36 cellular contexts compared by ENCODE assay signal in genomic region chr14:97513891-97514290, GRCh38.
"Had no signal": no experiment of that assay in that cellular context is flagged by ENCODE, and none has a peak within 500 bp of the region (broad histone marks: within the 10 kb centered on the region; RNA-seq: fewer than 3 reads in every experiment).

No MANE protein-coding gene starts in this region.

- H3K4me3 Mint-ChIP-seq: activated naive CD4-positive, alpha-beta T cell treated with anti-CD3 and anti-CD28 coated beads for 36 hours; activated naive CD4-positive, alpha-beta T cell treated with anti-CD3 and anti-CD28 coated beads, Interleukin-2, amount 10 ng/mL, durations not matched to agents 7 days and 5 days; activated naive CD4-positive, alpha-beta T cell treated with anti-CD3 and anti-CD28 coated beads, Interleukin-2, amount 50 U/mL, for 24 hours; activated naive CD8-positive, alpha-beta T cell; activated naive CD8-positive, alpha-beta T cell treated with anti-CD3 and anti-CD28 coated beads for 36 hours; activated naive CD8-positive, alpha-beta T cell treated with anti-CD3 and anti-CD28 coated beads, Interleukin-2, amount 10 ng/mL, durations not matched to agents 7 days and 5 days; activated naive CD8-positive, alpha-beta T cell treated with anti-CD3 and anti-CD28 coated beads, Interleukin-2, amount 50 U/mL, for 24 hours; activated T-cell treated with anti-CD3 and anti-CD28 coated beads, Interleukin-2, amount 50 U/mL, for 4 hours; activated T-cell treated with anti-CD3 and anti-CD28 coated beads, Interleukin-2, amount 50 U/mL, for 72 hours; activated T-helper 1 cell treated with anti-CD3 and anti-CD28 coated beads, Interleukin-12 subunit alpha, Interleukin-12 subunit beta, Interleukin-2, Interleukin-4 antibody, amounts not matched to agents 30 ng/mL and 10 ng/mL and 1 ng/mL, durations not matched to agents 14 hours and 24 hours and 36 hours; activated T-helper 17 cell treated with anti-CD3 and anti-CD28 coated beads, Interleukin-2, amount 50 U/mL, for 72 hours; brain; central memory CD8-positive, alpha-beta T cell had no signal

- H3K4me3 ChIP-seq: adrenal gland, ascending aorta, body of pancreas, breast epithelium, cardiac muscle cell had no signal

- H3K4me1 Mint-ChIP-seq: activated naive CD4-positive, alpha-beta T cell treated with anti-CD3 and anti-CD28 coated beads, Interleukin-2, amount 10 ng/mL, durations not matched to agents 7 days and 5 days; activated naive CD4-positive, alpha-beta T cell treated with anti-CD3 and anti-CD28 coated beads, Interleukin-2, amount 50 U/mL, for 24 hours; activated naive CD8-positive, alpha-beta T cell treated with anti-CD3 and anti-CD28 coated beads for 36 hours; activated naive CD8-positive, alpha-beta T cell treated with anti-CD3 and anti-CD28 coated beads, Interleukin-2, amount 10 ng/mL, durations not matched to agents 7 days and 5 days; activated naive CD8-positive, alpha-beta T cell treated with anti-CD3 and anti-CD28 coated beads, Interleukin-2, amount 50 U/mL, for 24 hours; activated T-helper 17 cell treated with anti-CD3 and anti-CD28 coated beads, Interleukin-2, amount 50 U/mL, for 72 hours; brain; central memory CD8-positive, alpha-beta T cell had no signal

- H3K36me3 Mint-ChIP-seq: activated naive CD8-positive, alpha-beta T cell treated with anti-CD3 and anti-CD28 coated beads for 36 hours; brain had no signal

- H3K27me3 Mint-ChIP-seq: activated naive CD4-positive, alpha-beta T cell treated with anti-CD3 and anti-CD28 coated beads, Interleukin-2, amount 10 ng/mL, durations not matched to agents 7 days and 5 days; activated naive CD4-positive, alpha-beta T cell treated with anti-CD3 and anti-CD28 coated beads, Interleukin-2, amount 50 U/mL, for 24 hours; activated naive CD8-positive, alpha-beta T cell; activated naive CD8-positive, alpha-beta T cell treated with anti-CD3 and anti-CD28 coated beads for 36 hours; activated naive CD8-positive, alpha-beta T cell treated with anti-CD3 and anti-CD28 coated beads, Interleukin-2, amount 10 ng/mL, durations not matched to agents 7 days and 5 days; activated naive CD8-positive, alpha-beta T cell treated with anti-CD3 and anti-CD28 coated beads, Interleukin-2, amount 50 U/mL, for 24 hours; activated T-helper 17 cell treated with anti-CD3 and anti-CD28 coated beads, Interleukin-2, amount 50 U/mL, for 72 hours; central memory CD8-positive, alpha-beta T cell had no signal

- H3K27ac ChIP-seq: adrenal gland, ascending aorta, body of pancreas, brain microvascular endothelial cell, breast epithelium, cardiac muscle cell had no signal

- DNase-seq: activated effector memory CD4-positive, alpha-beta T cell treated with anti-CD3 and anti-CD28 coated beads, Interleukin-2, amount 50 U/mL, for 16 hours; activated effector memory CD4-positive, alpha-beta T cell treated with Interleukin-2 at 50 U/mL for 16 hours; activated gamma-delta T cell; activated gamma-delta T cell treated with Interleukin-2 at 50 U/mL for 16 hours; activated naive CD4-positive, alpha-beta T cell; activated naive CD4-positive, alpha-beta T cell treated with anti-CD3 and anti-CD28 coated beads for 36 hours; activated naive CD4-positive, alpha-beta T cell treated with anti-CD3 and anti-CD28 coated beads, Interleukin-2, amount 10 ng/mL, durations not matched to agents 7 days and 5 days; activated naive CD4-positive, alpha-beta T cell treated with anti-CD3 and anti-CD28 coated beads, Interleukin-2, amount 50 U/mL, for 16 hours; activated naive CD4-positive, alpha-beta T cell treated with Interleukin-2 at 50 U/mL for 16 hours; activated naive CD8-positive, alpha-beta T cell treated with anti-CD3 and anti-CD28 coated beads for 36 hours; activated naive CD8-positive, alpha-beta T cell treated with anti-CD3 and anti-CD28 coated beads, Interleukin-2, amount 10 ng/mL, durations not matched to agents 7 days and 5 days; activated naive CD8-positive, alpha-beta T cell treated with anti-CD3 and anti-CD28 coated beads, Interleukin-2, amount 50 U/mL, for 24 hours; activated T-cell treated with anti-CD3 and anti-CD28 coated beads, Interleukin-2, amount 50 U/mL, for 4 hours; activated T-cell treated with anti-CD3 and anti-CD28 coated beads, Interleukin-2, amount 50 U/mL, for 48 hours; activated T-cell treated with anti-CD3 and anti-CD28 coated beads, Interleukin-2, amount 50 U/mL, for 72 hours; adrenal gland; amniotic stem cell; amygdala; anterior cingulate cortex; aorta; body of pancreas; brain microvascular endothelial cell; caudate nucleus; central memory CD4-positive, alpha-beta T cell; cerebellar nuclear complex had no signal

- H3K27me3 ChIP-seq: adrenal gland, ascending aorta, body of pancreas, brain microvascular endothelial cell, breast epithelium, cardiac muscle cell had no signal

- H3K9me3 ChIP-seq: adrenal gland, ascending aorta, body of pancreas, breast epithelium had no signal

- H3K27ac Mint-ChIP-seq: activated naive CD4-positive, alpha-beta T cell treated with anti-CD3 and anti-CD28 coated beads for 36 hours; activated naive CD4-positive, alpha-beta T cell treated with anti-CD3 and anti-CD28 coated beads, Interleukin-2, amount 10 ng/mL, durations not matched to agents 7 days and 5 days; activated naive CD4-positive, alpha-beta T cell treated with anti-CD3 and anti-CD28 coated beads, Interleukin-2, amount 50 U/mL, for 24 hours; activated naive CD4-positive, alpha-beta T cell treated with anti-CD3 and anti-CD28 coated beads, Interleukin-2, amount 50 U/mL, for 72 hours; activated naive CD8-positive, alpha-beta T cell; activated naive CD8-positive, alpha-beta T cell treated with anti-CD3 and anti-CD28 coated beads for 36 hours; activated naive CD8-positive, alpha-beta T cell treated with anti-CD3 and anti-CD28 coated beads, Interleukin-2, amount 10 ng/mL, durations not matched to agents 7 days and 5 days; activated naive CD8-positive, alpha-beta T cell treated with anti-CD3 and anti-CD28 coated beads, Interleukin-2, amount 50 U/mL, for 24 hours; activated T-cell treated with anti-CD3 and anti-CD28 coated beads, Interleukin-2, amount 50 U/mL, for 72 hours; activated T-helper 1 cell treated with anti-CD3 and anti-CD28 coated beads, Interleukin-12 subunit alpha, Interleukin-12 subunit beta, Interleukin-2, Interleukin-4 antibody, amounts not matched to agents 30 ng/mL and 10 ng/mL and 1 ng/mL, durations not matched to agents 14 hours and 24 hours and 36 hours; activated T-helper 17 cell treated with anti-CD3 and anti-CD28 coated beads, Interleukin-2, amount 50 U/mL, for 72 hours; activated T-helper 2 cell treated with anti-CD3 and anti-CD28 coated beads, Interferon-gamma antibody, Interleukin-2, Interleukin-4, amounts not matched to agents 10 μg/mL and 5 μg/mL and 100 μg/mL, durations not matched to agents 14 hours and 24 hours and 36 hours had no signal

- H3K36me3 ChIP-seq: adrenal gland, ascending aorta, brain microvascular endothelial cell, breast epithelium, cardiac muscle cell had no signal

- H3K4me1 ChIP-seq: adrenal gland, ascending aorta, body of pancreas, breast epithelium had no signal

- ATAC-seq: activated naive CD4-positive, alpha-beta T cell treated with anti-CD3 and anti-CD28 coated beads, Interleukin-2, amount 50 U/mL, for 72 hours; activated naive CD8-positive, alpha-beta T cell treated with anti-CD3 and anti-CD28 coated beads, Interleukin-2, amount 50 U/mL, for 24 hours; activated T-cell treated with anti-CD3 and anti-CD28 coated beads, Interleukin-2, amount 50 U/mL, for 4 hours; activated T-cell treated with anti-CD3 and anti-CD28 coated beads, Interleukin-2, amount 50 U/mL, for 72 hours; activated T-helper 17 cell treated with anti-CD3 and anti-CD28 coated beads, Interleukin-2, amount 50 U/mL, for 72 hours; body of pancreas had no signal
